In the genomic region with DNA sequence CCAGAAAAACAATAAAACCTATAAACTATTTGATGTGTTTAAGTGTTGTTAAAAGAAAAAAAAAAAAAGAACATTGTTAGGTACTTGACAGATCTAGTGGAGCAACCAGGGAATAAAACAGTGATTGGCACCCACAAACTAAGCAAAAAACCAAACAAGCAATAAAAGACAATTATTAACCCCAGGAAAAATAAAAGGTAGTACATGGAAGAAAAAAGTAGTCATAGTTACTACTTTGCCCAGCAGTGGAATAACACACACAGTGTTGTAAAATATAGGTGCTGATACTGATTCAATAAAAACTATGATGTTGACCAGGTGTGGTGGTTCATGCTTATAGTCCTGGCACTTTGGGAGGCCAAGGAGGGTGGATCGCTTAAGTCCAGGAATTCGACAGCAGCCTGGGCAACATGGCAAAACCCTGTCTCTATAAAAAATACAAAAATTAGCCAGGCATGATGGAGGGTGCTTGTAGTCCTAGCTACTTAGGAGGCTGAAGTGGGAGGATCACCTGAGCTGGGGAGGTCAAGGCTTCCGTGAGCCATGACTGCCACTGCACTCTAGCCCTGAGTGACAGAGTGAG, we compare ENCODE assay signal across 20 cellular contexts. TPM values are rescaled to one million over a fixed set of nuclear protein-coding genes. Genes with fewer than 3 reads are reported as not detected.
A peak's percentile ranks its signal among the peaks of the same experiment; 100 is the strongest.
DNase-seq lines count a peak whose midpoint lies in the region; ATAC-seq, FAIRE-seq and TF ChIP-seq lines count a peak whose summit lies in the region.
"Had no signal": no experiment of that assay in that cellular context is flagged by ENCODE, and none has a peak within 500 bp of the region (broad histone marks: within the 10 kb centered on the region; RNA-seq: fewer than 3 reads in every experiment).

No MANE protein-coding gene starts in this region.

- H3K9me3 Mint-ChIP-seq in activated T-helper 17 cell treated with anti-CD3 and anti-CD28 coated beads, Interleukin-2, amount 50 U/mL, for 72 hours, result no peaks in the 10 kb centered on the region
- H3K9me3 Mint-ChIP-seq in GM23338, result no peaks in the 10 kb centered on the region
- H3K9me3 Mint-ChIP-seq: CD4-positive, alpha-beta T cell had no signal

- H3K27ac ChIP-seq in small intestine (ENCODE audit: low read depth in 1 of 2, low read length in 1 of 2) (peak overlapping the region; percentile 18 to 38), GM23338 (ENCODE audit: low read depth) (no peak overlapping the region)

- no peaks in the 10 kb centered on the region for H3K9me2 ChIP-seq in GM23338 (ENCODE audit: insufficient read depth)

- peak; percentile 73 for FAIRE-seq in small intestine (lab: Jason Lieb, UNC)
- FAIRE-seq: A204.1 had no signal

- peaks cover 2% of the 10 kb centered on the region in 2 donors for H3K4me1 ChIP-seq in small intestine (ENCODE audit: control insufficient read depth in 2 of 2, insufficient read depth in 1 of 2, low read depth in 1 of 2, low read length in 1 of 2)
- H3K4me1 ChIP-seq in GM23338 (ENCODE audit: insufficient read depth), result no peaks in the 10 kb centered on the region

- peaks cover 91% of the 10 kb centered on the region for H3K36me3 Mint-ChIP-seq in activated T-helper 17 cell treated with anti-CD3 and anti-CD28 coated beads, Interleukin-2, amount 50 U/mL, for 72 hours (ENCODE audit: low read depth)
- peaks cover 27% of the 10 kb centered on the region; the same call in 2 of the 3 replicates for H3K36me3 Mint-ChIP-seq in GM23338 (ENCODE audit: low read depth)

- no peaks in the 10 kb centered on the region for H3K4me1 Mint-ChIP-seq in activated T-helper 17 cell treated with anti-CD3 and anti-CD28 coated beads, Interleukin-2, amount 50 U/mL, for 72 hours
- H3K4me1 Mint-ChIP-seq in GM23338, result no peaks in the 10 kb centered on the region

- H3K4me3 Mint-ChIP-seq in activated T-helper 17 cell treated with anti-CD3 and anti-CD28 coated beads, Interleukin-2, amount 50 U/mL, for 72 hours, result no peak overlapping the region
- H3K4me3 Mint-ChIP-seq in GM23338, result no peak overlapping the region
- H3K4me3 Mint-ChIP-seq: CD4-positive, alpha-beta T cell had no signal

- DNase-seq in Caki2 (ENCODE audit: low read depth) (peak; percentile 27), left colon (peak; percentile 45 to 48), small intestine (peak; percentile 82), GM23338 (ENCODE audit: low spot score) (no peak), NCI-H1436 treated with DMSO at 0.1 percent for 48 hours (lab: John Stamatoyannopoulos, UW) (no peak)
- DNase-seq in stimulated activated CD4-positive, alpha-beta T cell treated with anti-CD3 and anti-CD28 coated beads, Interleukin-4, amount 100 ng/mL, for 24 hours, result no peak
- DNase-seq: Calu3; CD4-positive, alpha-beta T cell; GF-D8; NCI-H1105 treated with DMSO at 0.1 percent for 48 hours; NCI-H187; NCI-H2107; NCI-H510A treated with DMSO at 0.1 percent for 48 hours; NCI-H82; OCI-M1; Right ventricle myocardium superior had no signal

- H3F3A ChIP-seq in GM23338 (replicated peaks; ENCODE audit: low read depth), result no peaks in the 10 kb centered on the region

- WGBS in small intestine, 3 donors, result 22 to 67% (median 43%) methylated on average over 3 of the region's 3 CpGs

- TF ChIP-seq CTCF in GM23338 (conservative IDR thresholded peaks at IDR 0.05; ENCODE audit: low read depth in 2 of 2), result no peak

- in situ Hi-C loops in Caki2 (cut with HindIII; ENCODE audit: low pct_unique_long_range_greater_than_20kb, low sequenced_read_pairs), result no loop called here

- H4K20me1 ChIP-seq in GM23338 (replicated peaks; ENCODE audit: insufficient read depth), result no peaks in the 10 kb centered on the region

- no peaks in the 10 kb centered on the region for H3K9me3 ChIP-seq in small intestine (ENCODE audit: control insufficient read depth, low read depth)
- H3K9me3 ChIP-seq: HAP-1 had no signal

- no peaks in the 10 kb centered on the region for H3K27me3 Mint-ChIP-seq in activated T-helper 17 cell treated with anti-CD3 and anti-CD28 coated beads, Interleukin-2, amount 50 U/mL, for 72 hours
- H3K27me3 Mint-ChIP-seq in GM23338 (ENCODE audit: insufficient read depth, low read depth, poor library complexity), result no peaks in the 10 kb centered on the region
- H3K27me3 Mint-ChIP-seq: CD4-positive, alpha-beta T cell had no signal

- H3K36me3 ChIP-seq in small intestine (ENCODE audit: control insufficient read depth in 2 of 2, insufficient read depth in 2 of 2, low read length in 2 of 2), result peaks cover 0 to 2% of the 10 kb centered on the region in 2 donors
- H3K36me3 ChIP-seq in GM23338 (ENCODE audit: insufficient read depth), result no peaks in the 10 kb centered on the region; the same call in 1 of the 2 replicates

- intact Hi-C loops in left colon (cut with DNase I, micrococcal nuclease), result no loop called here

- H2AFZ ChIP-seq in GM23338, result no peak overlapping the region

- H3K27ac Mint-ChIP-seq in activated T-helper 17 cell treated with anti-CD3 and anti-CD28 coated beads, Interleukin-2, amount 50 U/mL, for 72 hours, result peak overlapping the region; percentile 56
- no peak overlapping the region for H3K27ac Mint-ChIP-seq in GM23338
- H3K27ac Mint-ChIP-seq: CD4-positive, alpha-beta T cell had no signal

- ATAC-seq in activated T-helper 17 cell treated with anti-CD3 and anti-CD28 coated beads, Interleukin-2, amount 50 U/mL, for 72 hours (replicated peaks), result no peak
- peak; percentile 92 for ATAC-seq in left colon
- ATAC-seq in GM21390 (IDR thresholded peaks at IDR 0.05; ENCODE audit: unreplicated experiment), result no peak
- ATAC-seq in GM23338, result no peak

- no peak overlapping the region for H3K4me2 ChIP-seq in GM23338

- no peaks in the 10 kb centered on the region for H3K79me2 ChIP-seq in GM23338 (replicated peaks; ENCODE audit: insufficient read depth)

- no peak overlapping the region for H3K4me3 ChIP-seq in small intestine (ENCODE audit: low read depth in 1 of 2, low read length in 2 of 2)
- no peak overlapping the region for H3K4me3 ChIP-seq in GM23338
- H3K4me3 ChIP-seq: HAP-1 had no signal

- H3K27me3 ChIP-seq in small intestine (ENCODE audit: control insufficient read depth in 2 of 2, insufficient read depth in 2 of 2, low read length in 2 of 2) (no peaks in the 10 kb centered on the region), GM23338 (ENCODE audit: insufficient read depth) (no peaks in the 10 kb centered on the region)

TF ChIP-seq in GM23338, 12 proteins besides CTCF, POLR2A, EP300 and RAD21:
- TF ChIP-seq EZH2phosphoT487 (IDR thresholded peaks at IDR 0.05; ENCODE audit: unreplicated experiment) (no peak), EZH2 (IDR thresholded peaks at IDR 0.05; ENCODE audit: low read depth, unreplicated experiment) (no peak), CREB1 (CRISPR knock-in tag; IDR thresholded peaks at IDR 0.05; ENCODE audit: low read depth) (no peak), POLR2AphosphoS5 (IDR thresholded peaks at IDR 0.05; ENCODE audit: low read depth) (no peak), ZNF114 (CRISPR knock-in tag; IDR thresholded peaks at IDR 0.05) (no peak), JUNB (IDR thresholded peaks at IDR 0.05; ENCODE audit: unreplicated experiment) (no peak), NANOG (IDR thresholded peaks at IDR 0.05; ENCODE audit: borderline replicate concordance) (no peak)
- TF ChIP-seq, protein P1, sequence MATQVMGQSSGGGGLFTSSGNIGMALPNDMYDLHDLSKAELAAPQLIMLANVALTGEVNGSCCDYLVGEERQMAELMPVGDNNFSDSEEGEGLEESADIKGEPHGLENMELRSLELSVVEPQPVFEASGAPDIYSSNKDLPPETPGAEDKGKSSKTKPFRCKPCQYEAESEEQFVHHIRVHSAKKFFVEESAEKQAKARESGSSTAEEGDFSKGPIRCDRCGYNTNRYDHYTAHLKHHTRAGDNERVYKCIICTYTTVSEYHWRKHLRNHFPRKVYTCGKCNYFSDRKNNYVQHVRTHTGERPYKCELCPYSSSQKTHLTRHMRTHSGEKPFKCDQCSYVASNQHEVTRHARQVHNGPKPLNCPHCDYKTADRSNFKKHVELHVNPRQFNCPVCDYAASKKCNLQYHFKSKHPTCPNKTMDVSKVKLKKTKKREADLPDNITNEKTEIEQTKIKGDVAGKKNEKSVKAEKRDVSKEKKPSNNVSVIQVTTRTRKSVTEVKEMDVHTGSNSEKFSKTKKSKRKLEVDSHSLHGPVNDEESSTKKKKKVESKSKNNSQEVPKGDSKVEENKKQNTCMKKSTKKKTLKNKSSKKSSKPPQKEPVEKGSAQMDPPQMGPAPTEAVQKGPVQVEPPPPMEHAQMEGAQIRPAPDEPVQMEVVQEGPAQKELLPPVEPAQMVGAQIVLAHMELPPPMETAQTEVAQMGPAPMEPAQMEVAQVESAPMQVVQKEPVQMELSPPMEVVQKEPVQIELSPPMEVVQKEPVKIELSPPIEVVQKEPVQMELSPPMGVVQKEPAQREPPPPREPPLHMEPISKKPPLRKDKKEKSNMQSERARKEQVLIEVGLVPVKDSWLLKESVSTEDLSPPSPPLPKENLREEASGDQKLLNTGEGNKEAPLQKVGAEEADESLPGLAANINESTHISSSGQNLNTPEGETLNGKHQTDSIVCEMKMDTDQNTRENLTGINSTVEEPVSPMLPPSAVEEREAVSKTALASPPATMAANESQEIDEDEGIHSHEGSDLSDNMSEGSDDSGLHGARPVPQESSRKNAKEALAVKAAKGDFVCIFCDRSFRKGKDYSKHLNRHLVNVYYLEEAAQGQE (IDR thresholded peaks at IDR 0.05; ENCODE audit: unreplicated experiment), result no peak

RNA-seq across cellular contexts. Expression of a gene that starts 43.9 kb away (rescaled TPM):
- total RNA-seq in Caki2 (2014; rRNA removed; shearing (Covaris generic); ENCODE audit: low replicate concordance), result 26.0 and 33.8 TPM in 2 replicates
- 10 to 100 TPM; 17.3 to 23.0 TPM for total RNA-seq in activated T-helper 17 cell treated with anti-CD3 and anti-CD28 coated beads, Interleukin-2, amount 50 U/mL, for 72 hours
- total RNA-seq in left colon, result 10 to 100 TPM; 20.7 to 26.4 TPM
- 10 to 100 TPM in 1 of 3 donors, 1 to 10 TPM in 2; 4.9 to 34.3 (median 6.0) TPM for polyA plus RNA-seq in small intestine
- total RNA-seq in GM23338 (2014; rRNA removed; shearing (Covaris generic)), result 28.9 and 31.3 TPM in 2 replicates
- polyA plus RNA-seq in GM23338 (2016; fragmentation: Nextera tagmentation; extraction: Ambion mirVana), result 22.4 and 24.3 TPM in 2 replicates

Comparison
In these comparisons a context has a peak if more than half of its experiments do, and no peak if none do; other contexts are left out.
1. DNase-seq: peak in Caki2 (single experiment), left colon (2 of 2) and small intestine (single experiment); none in GM23338 (single experiment), stimulated activated CD4-positive, alpha-beta T cell treated with anti-CD3 and anti-CD28 coated beads, Interleukin-4, amount 100 ng/mL, for 24 hours (single experiment) and NCI-H1436 treated with DMSO at 0.1 percent for 48 hours (single experiment).